In the genomic region with DNA sequence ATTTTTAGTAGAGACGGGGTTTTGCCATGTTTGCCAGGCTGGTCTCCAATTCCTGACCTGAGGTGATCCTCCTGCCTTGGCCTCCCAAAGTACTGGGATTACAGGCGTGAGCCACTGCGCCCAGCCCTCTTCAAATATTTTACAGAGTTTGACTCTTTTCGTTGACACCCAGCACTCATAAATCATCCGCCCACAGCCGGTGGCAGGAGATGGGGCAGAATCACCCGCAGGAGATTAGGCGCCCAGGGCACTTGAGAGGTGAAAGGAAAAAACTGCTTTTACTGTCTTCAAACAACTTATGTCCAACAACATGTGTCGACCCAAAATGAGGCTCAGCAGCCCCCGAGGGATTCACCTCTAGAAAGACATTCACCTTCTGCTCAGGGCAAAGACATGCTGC, we compare ENCODE assay signal across 24 cellular contexts. TPM values are rescaled to one million over a fixed set of nuclear protein-coding genes. Genes with fewer than 3 reads are reported as not detected.
DNase-seq lines count a peak whose midpoint lies in the region; ATAC-seq, FAIRE-seq and TF ChIP-seq lines count a peak whose summit lies in the region.
"Had no signal": no experiment of that assay in that cellular context is flagged by ENCODE, and none has a peak within 500 bp of the region (broad histone marks: within the 10 kb centered on the region; RNA-seq: fewer than 3 reads in every experiment).

No MANE protein-coding gene starts in this region.

- H3K79me2 ChIP-seq in H1 (ENCODE audit: control insufficient read depth in 1 of 2, insufficient read depth in 2 of 2, low read length in 2 of 2): no peaks in the 10 kb centered on the region
- no peaks in the 10 kb centered on the region for H3K79me2 ChIP-seq in H9 (ENCODE audit: insufficient read depth, low read length)

- H2AK5ac ChIP-seq in H1 (ENCODE audit: low read depth, low read length): no peak overlapping the region
- no peak overlapping the region for H2AK5ac ChIP-seq in H9 (ENCODE audit: insufficient read length, low read length)

- H3K4me3 Mint-ChIP-seq in H9: no peak overlapping the region
- H3K4me3 Mint-ChIP-seq: CD14-positive monocyte; CD4-positive, alpha-beta T cell; CD8-positive, alpha-beta memory T cell had no signal

- H3K23ac ChIP-seq in H1 (ENCODE audit: insufficient read length) (no peak overlapping the region), H9 (ENCODE audit: insufficient read length, low read depth, low read length) (no peak overlapping the region)

- H2BK12ac ChIP-seq in H1 (ENCODE audit: low read depth, low read length) (no peak overlapping the region), H9 (ENCODE audit: insufficient read length, low read depth, low read length) (no peak overlapping the region)

- no peak overlapping the region for H2BK15ac ChIP-seq in H1 (ENCODE audit: low read length)
- H2BK15ac ChIP-seq in H9 (ENCODE audit: low read depth, low read length): no peak overlapping the region

- H4K20me1 ChIP-seq in H1 (replicated peaks in 1 of 2; ENCODE audit: control insufficient read depth in 1 of 2, insufficient read depth in 2 of 2, low read length in 2 of 2) (no peaks in the 10 kb centered on the region), H9 (ENCODE audit: control insufficient read depth, insufficient read depth, insufficient read length) (no peaks in the 10 kb centered on the region)
- H4K20me1 ChIP-seq: BLaER1 treated with 17β-estradiol and CSF1 and Interleukin-3, amounts not matched to agents 10 nM and 100 nM had no signal

- H3K9me3 ChIP-seq in H1 (ENCODE audit: insufficient read depth in 2 of 2, low read depth in 1 of 2, low read length in 1 of 2) (0 out of 4 replicates have a peak, but pooled peaks cover 2 to 5% of the 10 kb centered on the region in 2 experiments), H9 (ENCODE audit: control insufficient read depth, low read depth, low read length) (no peaks in the 10 kb centered on the region)
- H3K9me3 ChIP-seq: A549; BE2C; BLaER1 treated with 17β-estradiol and CSF1 and Interleukin-3, amounts not matched to agents 10 nM and 100 nM had no signal

- peaks cover 22 to 28% of the 10 kb centered on the region in 2 experiments for H3K4me1 Mint-ChIP-seq in H9
- H3K4me1 Mint-ChIP-seq: CD14-positive monocyte; CD8-positive, alpha-beta memory T cell had no signal

- no peak overlapping the region for H4K5ac ChIP-seq in H1 (ENCODE audit: insufficient read length, low read depth, low read length)
- H4K5ac ChIP-seq in H9 (ENCODE audit: insufficient read length, low read depth, low read length): no peak overlapping the region

- no peak for TF ChIP-seq POLR2A in H1 (IDR thresholded peaks at IDR 0.05; ENCODE audit: control extremely low read depth in 1 of 2, low read depth in 2 of 2, low read length in 2 of 2)

- no peak overlapping the region for H3K4me2 ChIP-seq in H1 (ENCODE audit: insufficient read depth in 1 of 2, low read depth in 2 of 2, low read length in 2 of 2)
- no peak overlapping the region for H3K4me2 ChIP-seq in H9 (ENCODE audit: insufficient read depth, insufficient read length, low read length)
- H3K4me2 ChIP-seq: A549; BLaER1 treated with 17β-estradiol and CSF1 and Interleukin-3, amounts not matched to agents 10 nM and 100 nM had no signal

- no peak for TF ChIP-seq RAD21 in H1 (IDR thresholded peaks at IDR 0.05 in 1 of 2, conservative IDR thresholded peaks at IDR 0.05 in 1 of 2; ENCODE audit: low read depth in 2 of 2, low read length in 2 of 2)

- CTCF ChIA-PET in HEK293T (lab: Yijun Ruan, JAX): interaction anchor here (0.6 kb wide), 1 partner anchor 9 kb away, joined by 3 read pairs; no protein-coding TSS in a partner anchor
- CTCF ChIA-PET in H1 (lab: Charles Lee; ENCODE audit: partially characterized antibody): interaction anchor here (1.8 to 6.8 kb wide), 2 partner anchors 116 to 140 kb away, joined by 4 to 137 read pairs; a partner anchor contains a TSS

- ATAC-seq in GM18517 (IDR thresholded peaks at IDR 0.05; ENCODE audit: unreplicated experiment): no peak
- ATAC-seq: A549, GM12878, HCT116 had no signal

- POLR2A ChIA-PET in HEK293T (lab: Yijun Ruan, JAX): no interaction called here
- POLR2A ChIA-PET in H1 (lab: Charles Lee; ENCODE audit: partially characterized antibody): interaction anchor here (0.8 kb wide), 1 partner anchor 9 kb away, joined by 3 read pairs; no protein-coding TSS in a partner anchor

- peak; percentile 28 for DNase-seq in activated effector memory CD4-positive, alpha-beta T cell treated with anti-CD3 and anti-CD28 coated beads, Interleukin-2, amount 50 U/mL, for 16 hours
- no peak for DNase-seq in activated effector memory CD4-positive, alpha-beta T cell treated with Interleukin-2 at 50 U/mL for 16 hours
- DNase-seq in HEK293T (ENCODE audit: extremely low spot score): no peak
- no peak for DNase-seq in H1 (ENCODE audit: low read depth in 1 of 2, low spot score in 2 of 2)
- no peak for DNase-seq in H9
- DNase-seq: 8988T; ACHN; AML-193; BE2C; CD4-positive, alpha-beta T cell; CD8-positive, alpha-beta memory T cell; DMS 273 treated with DMSO at 0.1 percent for 48 hours; DMS79; EL; GDM1; GOT3; H7 had no signal

- H2AFZ ChIP-seq in H1 (ENCODE audit: low read length) (no peak overlapping the region), H9 (ENCODE audit: low read length) (no peak overlapping the region)

- H3K23me2 ChIP-seq in H1 (ENCODE audit: low read depth, low read length) (no peaks in the 10 kb centered on the region), H9 (ENCODE audit: insufficient read length, low read depth, low read length, poor library complexity, severe bottlenecking) (no peaks in the 10 kb centered on the region)

- no peak overlapping the region for H3K27ac Mint-ChIP-seq in H9
- H3K27ac Mint-ChIP-seq: CD14-positive monocyte; CD4-positive, alpha-beta T cell; CD8-positive, alpha-beta memory T cell had no signal

- no peak overlapping the region for H4K91ac ChIP-seq in H1 (replicated peaks; ENCODE audit: insufficient read length, low read length)
- H4K91ac ChIP-seq in H9 (ENCODE audit: insufficient read length, low read depth, low read length): no peak overlapping the region

- H3K18ac ChIP-seq in H1 (ENCODE audit: extremely low read depth, low read length) (no peak overlapping the region), H9 (ENCODE audit: insufficient read length, low read depth, low read length) (no peak overlapping the region)

- H2BK120ac ChIP-seq in H1 (replicated peaks; ENCODE audit: low read depth, low read length) (no peak overlapping the region), H9 (ENCODE audit: low read depth, low read length, poor library complexity, severe bottlenecking) (no peak overlapping the region)

- no peaks in the 10 kb centered on the region; the same call in 1 of the 2 replicates for H3K27me3 Mint-ChIP-seq in H9 (ENCODE audit: low read depth)
- H3K27me3 Mint-ChIP-seq: CD4-positive, alpha-beta T cell had no signal

- H4K8ac ChIP-seq in H1 (ENCODE audit: extremely low read depth, insufficient read depth, low read length) (peak overlapping the region; percentile 54; the same call in 1 of the 2 replicates), H9 (replicated peaks; ENCODE audit: insufficient read length, low read depth, low read length) (no peak overlapping the region)

- H3K4ac ChIP-seq in H1 (replicated peaks; ENCODE audit: insufficient read length, low read depth, low read length) (no peak overlapping the region), H9 (ENCODE audit: low read depth, low read length) (no peak overlapping the region)

- H3K36me3 ChIP-seq in H1 (ENCODE audit: control insufficient read depth in 2 of 4, insufficient read depth in 4 of 4, low read length in 3 of 4): no peaks in the 10 kb centered on the region
- H3K36me3 ChIP-seq: BE2C; BLaER1 treated with 17β-estradiol and CSF1 and Interleukin-3, amounts not matched to agents 10 nM and 100 nM had no signal

- no peaks in the 10 kb centered on the region for H3K27me3 ChIP-seq in H1 (replicated peaks in 1 of 4; ENCODE audit: control insufficient read depth in 3 of 4, extremely low read depth in 1 of 4, insufficient read depth in 3 of 4, low read length in 3 of 4)
- H3K27me3 ChIP-seq in H9 (ENCODE audit: insufficient read depth, low read length): no peaks in the 10 kb centered on the region
- H3K27me3 ChIP-seq: BE2C; BLaER1 treated with 17β-estradiol and CSF1 and Interleukin-3, amounts not matched to agents 10 nM and 100 nM had no signal

- no peak overlapping the region for H3K4me3 ChIP-seq in H1 (ENCODE audit: extremely low read depth in 1 of 4, insufficient read depth in 2 of 4, low read depth in 3 of 4, low read length in 4 of 4)
- H3K4me3 ChIP-seq: A549; BLaER1 treated with 17β-estradiol and CSF1 and Interleukin-3, amounts not matched to agents 10 nM and 100 nM; GM12878 had no signal

- H3K9ac ChIP-seq in H1 (replicated peaks in 1 of 4; ENCODE audit: extremely low read depth in 1 of 4, low read depth in 3 of 4, low read length in 3 of 4): no peak overlapping the region
- H3K9ac ChIP-seq in H9 (ENCODE audit: extremely low read depth, insufficient read length, low read length): no peak overlapping the region
- H3K9ac ChIP-seq: BLaER1 treated with 17β-estradiol and CSF1 and Interleukin-3, amounts not matched to agents 10 nM and 100 nM had no signal

- H3K14ac ChIP-seq in H1 (ENCODE audit: insufficient read length): no peak overlapping the region
- no peak overlapping the region for H3K14ac ChIP-seq in H9 (ENCODE audit: insufficient read depth, low read length)

- no peak overlapping the region for H2BK5ac ChIP-seq in H1 (ENCODE audit: low read depth, low read length)
- H2BK5ac ChIP-seq in H9 (ENCODE audit: insufficient read length, low read length): no peak overlapping the region

- H3K4me1 ChIP-seq in H1 (replicated peaks in 1 of 4; ENCODE audit: control insufficient read depth in 3 of 4, insufficient read depth in 4 of 4, low read length in 3 of 4) (peaks cover 0 to 3% (median 0%) of the 10 kb centered on the region in 4 experiments; a peak in 2 of 7 replicates), H9 (ENCODE audit: insufficient read depth, low read length) (no peaks in the 10 kb centered on the region)
- H3K4me1 ChIP-seq: A549; BE2C; BLaER1 treated with 17β-estradiol and CSF1 and Interleukin-3, amounts not matched to agents 10 nM and 100 nM had no signal

- 91% methylated on average over 10 of the region's 10 CpGs; no CpG with 5 or more reads in 1 of the 2 experiments for WGBS in H1 (ENCODE audit: extremely low coverage in 1 of 2, insufficient coverage in 1 of 2, insufficient read length in 1 of 2, insufficient replicate concordance in 2 of 2, low coverage in 1 of 2, low lambda C conversion rate in 2 of 2, missing lambda C conversion rate in 1 of 2), 2 experiments
- no CpG with 5 or more reads among the region's 10 CpGs for WGBS in H9 (ENCODE audit: extremely low coverage, insufficient read length, low lambda C conversion rate)

- H3T11ph ChIP-seq in H9 (ENCODE audit: low read length): no peak overlapping the region

- H2BK20ac ChIP-seq in H1 (ENCODE audit: low read length) (no peak overlapping the region), H9 (ENCODE audit: low read depth, low read length, poor library complexity, severe bottlenecking) (no peak overlapping the region)

- peaks cover 6 to 18% of the 10 kb centered on the region in 2 experiments for H3K9me3 Mint-ChIP-seq in H9
- H3K9me3 Mint-ChIP-seq: CD4-positive, alpha-beta T cell had no signal

- no peak overlapping the region for H3K56ac ChIP-seq in H1 (replicated peaks; ENCODE audit: insufficient read length, low read depth, low read length)
- H3K56ac ChIP-seq in H9 (ENCODE audit: insufficient read length, low read depth, low read length): no peak overlapping the region

- no peak for TF ChIP-seq EP300 in H1 (IDR thresholded peaks at IDR 0.05; ENCODE audit: borderline replicate concordance in 1 of 2, low read depth in 2 of 2, low read length in 2 of 2)

- no peak overlapping the region for H3K27ac ChIP-seq in H1 (ENCODE audit: low read depth, low read length)
- no peak overlapping the region for H3K27ac ChIP-seq in H9 (ENCODE audit: insufficient read length, low read depth, low read length)
- H3K27ac ChIP-seq: A549; BLaER1 treated with 17β-estradiol and CSF1 and Interleukin-3, amounts not matched to agents 10 nM and 100 nM had no signal

- H3K79me1 ChIP-seq in H1 (ENCODE audit: low read depth, low read length): no peaks in the 10 kb centered on the region
- no peaks in the 10 kb centered on the region for H3K79me1 ChIP-seq in H9 (ENCODE audit: insufficient read depth, low read depth, low read length, poor library complexity, severe bottlenecking)

- no peak for FAIRE-seq in H1 (lab: Jason Lieb, UNC)
- FAIRE-seq: A549, D721Med, GM12878 had no signal

- TF ChIP-seq CTCF in H1 (IDR thresholded peaks at IDR 0.05; ENCODE audit: control extremely low read depth in 1 of 3, insufficient read depth in 1 of 3, low read depth in 1 of 3, low read length in 3 of 3): no peak
- no peak for TF ChIP-seq CTCF in H9 (conservative IDR thresholded peaks at IDR 0.05)

- H3K36me3 Mint-ChIP-seq in H9 (ENCODE audit: insufficient read depth in 1 of 3, low read depth in 3 of 3): peaks cover 5 to 16% (median 6%) of the 10 kb centered on the region in 3 experiments; a peak in 6 of 7 replicates
- H3K36me3 Mint-ChIP-seq: CD14-positive monocyte; CD8-positive, alpha-beta memory T cell had no signal

RNA-seq across cellular contexts. Expression of a gene that starts 56.9 kb away (rescaled TPM):
- total RNA-seq in H1 (2021; fragmentation: NEBNext Ultra II Directional; extraction: Animal tissue kit (Norgen Biotek cat#: 25700)): 3.4 and 3.7 TPM in 2 replicates
- polyA plus RNA-seq in H1 (2011; rRNA removed): 3.4 and 4.5 TPM in 2 replicates
- polyA plus RNA-seq in H1 (2011; cell fraction: cytosol; rRNA removed): 2.9 TPM
- 4.9 TPM for polyA plus RNA-seq in H1 (2011; cell fraction: nucleus; rRNA removed)
- 4.0 to 5.0 TPM (median 4.2 TPM) in 4 replicates for polyA plus RNA-seq in H1 (2012, experiment 1 of 2)
- 2.5 TPM for polyA plus RNA-seq in H1 (2012, experiment 2 of 2)
- 3.6 TPM for polyA plus RNA-seq in H1 (2013, experiment 1 of 2)
- 3.8 TPM for polyA plus RNA-seq in H1 (2013, experiment 2 of 2)
- 5.3 and 5.8 TPM in 2 replicates for polyA minus RNA-seq in H1 (2011; rRNA and poly(A)+ RNA removed)
- 8.0 TPM for polyA minus RNA-seq in H1 (2011; cell fraction: cytosol; rRNA and poly(A)+ RNA removed)
- polyA minus RNA-seq in H1 (2011; cell fraction: nucleus; rRNA and poly(A)+ RNA removed): 8.9 TPM
- total RNA-seq in H9 (2021): 3.4 and 3.6 TPM in 2 replicates
